ENCODE assay signal across 1 cellular context in the genomic region with DNA sequence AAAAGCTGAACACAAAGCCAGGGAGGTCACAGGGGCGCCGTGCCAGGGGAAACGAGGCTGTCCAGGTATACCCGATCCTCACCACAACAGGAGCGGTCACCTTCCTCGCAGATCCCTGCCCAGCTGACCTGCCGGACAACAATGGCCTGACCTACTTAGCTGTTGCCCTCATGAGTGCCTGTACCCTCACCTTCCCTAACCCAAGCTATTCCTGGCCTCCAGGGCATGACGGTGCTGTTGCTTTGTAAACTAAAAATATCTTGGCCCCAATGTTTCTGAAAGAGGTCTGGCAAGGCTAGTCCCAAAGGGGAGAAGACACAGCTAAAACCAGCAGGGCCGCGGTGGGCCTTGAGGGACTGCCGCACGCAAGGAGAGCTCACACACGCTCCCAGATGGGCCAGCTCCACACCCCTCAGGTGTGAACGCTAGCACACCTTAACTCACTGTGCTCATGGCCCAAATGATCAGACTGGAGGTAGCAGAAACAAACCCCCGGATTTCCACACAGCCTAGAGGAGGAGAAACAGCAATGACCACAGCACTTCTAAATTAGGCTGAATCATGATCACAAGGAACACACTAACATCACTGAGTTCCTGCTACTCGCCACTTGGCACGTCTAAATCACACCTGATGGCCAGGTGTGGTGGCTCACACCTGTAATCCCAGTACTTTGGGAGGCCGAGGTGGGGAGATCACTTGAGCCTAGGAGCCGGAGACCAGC.
TF ChIP-seq lines count a peak whose summit lies in the region.

No MANE protein-coding gene starts in this region.

TF ChIP-seq in K562, 482 proteins besides CTCF, POLR2A, EP300 and RAD21:
- TF ChIP-seq ZNF583 (CRISPR knock-in tag; IDR thresholded peaks at IDR 0.05) = no peak
- no peak for TF ChIP-seq MAFG (tag; conservative IDR thresholded peaks at IDR 0.05)
- TF ChIP-seq HDAC1 (IDR thresholded peaks at IDR 0.05) = no peak
- 0 out of 2 replicates have a peak, but pooled peaks have one; percentile 16 for TF ChIP-seq NFE2 (IDR thresholded peaks at IDR 0.05; ENCODE audit: low read depth)
